9 cellular contexts compared by ENCODE assay signal in the genomic region with DNA sequence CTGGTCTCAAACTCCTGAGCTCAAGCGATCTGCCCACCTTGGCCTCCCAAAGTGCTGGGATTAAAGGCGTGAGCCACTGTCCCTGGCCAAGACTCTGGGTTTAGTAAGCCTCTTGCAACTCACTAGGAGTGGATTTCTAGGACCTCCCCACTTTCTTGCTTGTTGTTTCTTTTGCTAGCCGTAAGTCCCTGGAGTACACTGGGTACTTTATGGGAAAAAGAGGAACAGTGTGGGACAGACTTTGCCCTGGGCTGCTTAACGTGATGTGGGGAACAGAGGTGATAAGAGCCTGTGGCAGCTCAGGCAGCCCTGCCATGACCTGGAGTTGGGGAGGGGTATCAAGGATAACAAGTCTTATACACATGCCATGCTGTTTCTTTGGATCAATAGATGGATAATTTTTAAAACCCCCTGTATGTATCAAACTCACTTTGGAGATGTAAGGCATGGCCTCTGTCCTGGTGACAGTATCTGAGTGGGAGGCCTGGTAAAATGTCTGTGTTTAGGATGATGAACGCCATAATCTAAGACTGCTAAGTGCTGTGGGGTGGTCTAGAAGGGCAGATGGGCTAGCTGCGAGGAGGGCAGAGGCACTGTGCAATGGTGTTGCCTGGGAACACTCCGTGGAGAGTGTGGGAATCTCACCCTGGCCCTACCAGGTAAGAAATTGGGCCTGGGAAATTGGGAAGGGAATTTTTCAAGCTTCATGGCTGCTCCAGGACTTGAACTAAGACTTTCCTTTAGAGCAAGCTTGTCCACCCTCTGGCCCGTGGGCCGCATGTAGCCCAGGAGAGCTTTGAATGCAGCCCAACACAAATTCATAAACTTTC. TPM values are rescaled to one million over a fixed set of nuclear protein-coding genes. Genes with fewer than 3 reads are reported as not detected.
A peak's percentile ranks its signal among the peaks of the same experiment; 100 is the strongest.
DNase-seq lines count a peak whose midpoint lies in the region; ATAC-seq and TF ChIP-seq lines count a peak whose summit lies in the region.
"Had no signal": no experiment of that assay in that cellular context is flagged by ENCODE, and none has a peak within 500 bp of the region (broad histone marks: within the 10 kb centered on the region; RNA-seq: fewer than 3 reads in every experiment).

No MANE protein-coding gene starts in this region.

- H3K27me3 ChIP-seq in ACC112 (ENCODE audit: insufficient read depth, low read length) (no peaks in the 10 kb centered on the region), colonic mucosa (no peaks in the 10 kb centered on the region)

- H2AFZ ChIP-seq in ACC112 (ENCODE audit: low read length, unreplicated experiment) (no peak overlapping the region), OCI-LY7 (ENCODE audit: low read length) (no peak overlapping the region)

- H3K36me3 ChIP-seq in ACC112 (ENCODE audit: insufficient read depth, low read length) (peaks cover 3% of the 10 kb centered on the region; the same call in 1 of the 2 replicates), OCI-LY7 (ENCODE audit: insufficient read depth, low read length) (no peaks in the 10 kb centered on the region; the same call in 1 of the 2 replicates), colonic mucosa (no peaks in the 10 kb centered on the region)

- CTCF ChIA-PET in OCI-LY7 (lab: Charles Lee; ENCODE audit: unreplicated experiment): interaction anchor here (0.8 kb wide), 1 partner anchor 19 kb away, joined by 3 read pairs; no protein-coding TSS in a partner anchor

- H3K9me3 Mint-ChIP-seq in nephron progenitor cell: no peaks in the 10 kb centered on the region

- H3K9ac ChIP-seq in colonic mucosa (ENCODE audit: low read depth in 2 of 2, low read length in 2 of 2): peak overlapping the region; percentile 44 to 68

- H3K27ac ChIP-seq in ACC112 (ENCODE audit: low read depth, low read length) (peak overlapping the region; percentile 100), OCI-LY7 (ENCODE audit: low read depth, low read length, poor library complexity, severe bottlenecking) (peak overlapping the region; percentile 35), colonic mucosa (peak overlapping the region; percentile 75)
- H3K27ac ChIP-seq: SK-N-MC had no signal

- intact Hi-C loops in OCI-LY7 (cut with micrococcal nuclease; ENCODE audit: unreplicated experiment) (no loop called here), colonic mucosa (cut with DNase I) (no loop called here)

- TF ChIP-seq CTCF in OCI-LY7 (conservative IDR thresholded peaks at IDR 0.05; ENCODE audit: low read length) (no peak), colonic mucosa (IDR thresholded peaks at IDR 0.05) (no peak), nephron progenitor cell (IDR thresholded peaks at IDR 0.05) (no peak)

- no peak for ATAC-seq in activated CD4-positive, CD25-positive, alpha-beta regulatory T cell treated with anti-CD3 and anti-CD28 coated beads, Interleukin-2, amount 50 U/mL, for 24 hours
- no peak for ATAC-seq in HG02642 (IDR thresholded peaks at IDR 0.05; ENCODE audit: poor library complexity, unreplicated experiment)

- H3K4me3 ChIP-seq in ACC112 (ENCODE audit: low read depth, low read length): no peak overlapping the region; the same call in 1 of the 2 replicates
- no peak overlapping the region for H3K4me3 ChIP-seq in OCI-LY7 (ENCODE audit: low read depth, low read length, poor library complexity, severe bottlenecking)
- H3K4me3 ChIP-seq in colonic mucosa: no peak overlapping the region
- H3K4me3 ChIP-seq: SK-N-MC had no signal

- peaks cover 95% of the 10 kb centered on the region for H3K4me1 Mint-ChIP-seq in nephron progenitor cell

- peaks cover 12% of the 10 kb centered on the region for H3K36me3 Mint-ChIP-seq in nephron progenitor cell (ENCODE audit: low read depth)

- no peaks in the 10 kb centered on the region for H3K9me2 ChIP-seq in OCI-LY7 (ENCODE audit: insufficient read depth, low read length)

- no TSS peak for BruUV-seq in OCI-LY7 (replicated peaks; lab: Mats Ljungman, UMichigan)

- H3K4me1 ChIP-seq in ACC112 (ENCODE audit: control insufficient read depth, insufficient read depth, low read length, unreplicated experiment) (peaks cover 95% of the 10 kb centered on the region), OCI-LY7 (ENCODE audit: insufficient read depth, low read length, poor library complexity, severe bottlenecking) (peaks cover 72% of the 10 kb centered on the region), colonic mucosa (peaks cover 25% of the 10 kb centered on the region)

- no peak overlapping the region for H3K4me3 Mint-ChIP-seq in nephron progenitor cell

- H3K27me3 Mint-ChIP-seq in nephron progenitor cell (ENCODE audit: low read depth, poor library complexity): no peaks in the 10 kb centered on the region

- peak overlapping the region; percentile 63 for H3K4me2 ChIP-seq in OCI-LY7 (ENCODE audit: low read length)

- no peak for DNase-seq in OCI-LY7 (ENCODE audit: low spot score)
- no peak for DNase-seq in colonic mucosa
- DNase-seq in nephron progenitor cell: no peak
- DNase-seq in SKM-1 treated with dmso at 0.1 percent for 144 hours (lab: John Stamatoyannopoulos, UW; ENCODE audit: unreplicated experiment): no peak
- DNase-seq in mucosa of gallbladder (ENCODE audit: low spot score): no peak

- H3K9me3 ChIP-seq in OCI-LY7 (ENCODE audit: low read length) (no peaks in the 10 kb centered on the region), colonic mucosa (no peaks in the 10 kb centered on the region)

- POLR2A ChIA-PET in OCI-LY7 (lab: Charles Lee): interaction anchor here (0.5 to 2.0 kb wide), 6 partner anchors 9 to 180 kb away, joined by 3 to 6 read pairs (median 3); no protein-coding TSS in a partner anchor

- H4K20me1 ChIP-seq in OCI-LY7 (ENCODE audit: insufficient read depth, low read length): no peaks in the 10 kb centered on the region

- H3K79me2 ChIP-seq in ACC112 (ENCODE audit: control insufficient read depth, insufficient read depth, low read length, unreplicated experiment) (peaks cover 83% of the 10 kb centered on the region), OCI-LY7 (ENCODE audit: insufficient read depth, low read depth, low read length) (peaks cover 54% of the 10 kb centered on the region; the same call in 1 of the 2 replicates)

- H3K27ac Mint-ChIP-seq in nephron progenitor cell: peak overlapping the region; percentile 96

RNA-seq across cellular contexts. Expression of a gene that starts 54.8 kb away (rescaled TPM):
- total RNA-seq in OCI-LY7 (2014; rRNA removed; shearing (Covaris generic)): 32.8 and 41.2 TPM in 2 replicates
- total RNA-seq in OCI-LY7 (2022) (77.8 and 84.5 TPM in 2 replicates), colonic mucosa (10 to 100 TPM; 38.6 to 62.1 TPM), mucosa of gallbladder (59.0 TPM)

Comparison
In these comparisons a context has a peak if more than half of its experiments do, and no peak if none do; other contexts are left out.
1. H3K27ac ChIP-seq: peak in every context shown above with its lines; median percentile 100 in ACC112; 75 in colonic mucosa; 35 in OCI-LY7.